ENCODE assay signal across 8 cellular contexts in the genomic region with DNA sequence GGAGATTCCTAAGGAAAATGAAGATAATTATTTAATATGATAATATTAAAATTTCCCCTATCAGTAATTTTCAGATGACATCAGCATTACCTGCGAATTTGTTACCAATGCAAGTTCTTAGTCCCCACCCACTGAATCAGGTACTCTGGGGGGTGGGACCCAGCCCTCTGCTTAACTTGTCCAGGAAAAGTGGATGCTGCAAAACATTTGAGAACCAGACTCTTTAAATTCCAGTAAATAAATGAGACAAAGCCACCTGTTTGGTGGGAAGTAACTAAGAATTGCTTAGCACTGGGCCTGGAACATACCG. TPM values are rescaled to one million over a fixed set of nuclear protein-coding genes. Genes with fewer than 3 reads are reported as not detected.
DNase-seq lines count a peak whose midpoint lies in the region; ATAC-seq and TF ChIP-seq lines count a peak whose summit lies in the region.

No MANE protein-coding gene starts in this region.

- intact Hi-C loops in sigmoid colon (cut with DNase I): loop anchor here (2.0 kb wide), 2 partner anchors 39 to 97 kb away; a partner anchor contains a TSS

- no peaks in the 10 kb centered on the region for H3K4me1 ChIP-seq in ES-I3 (ENCODE audit: insufficient read depth, low read length)
- H3K4me1 ChIP-seq in sigmoid colon: peaks cover 0 to 18% (median 12%) of the 10 kb centered on the region in 4 donors

- no peaks in the 10 kb centered on the region for H3K27me3 ChIP-seq in sigmoid colon

- peak overlapping the region; percentile 92 for H3K4me3 ChIP-seq in SK-N-MC
- peak overlapping the region; percentile 80 for H3K4me3 ChIP-seq in fibroblast of mammary gland (ENCODE audit: control insufficient read depth, low read depth, low read length)
- H3K4me3 ChIP-seq in sigmoid colon: peak overlapping the region; percentile 70 to 87 (median 81)

- 75 to 84% methylated on average over 2 of the region's 2 CpGs for WGBS in sigmoid colon, 2 donors

- H3K27ac ChIP-seq in SK-N-MC (no peak overlapping the region), sigmoid colon (peak overlapping the region in 2 of 4 donors; percentile 85 to 90)

- no peaks in the 10 kb centered on the region for H3K9me3 ChIP-seq in ES-I3 (ENCODE audit: control insufficient read depth, insufficient read depth, low read length)
- no peaks in the 10 kb centered on the region for H3K9me3 ChIP-seq in SK-N-MC (ENCODE audit: low read depth, low read length)
- no peaks in the 10 kb centered on the region for H3K9me3 ChIP-seq in sigmoid colon

- TF ChIP-seq CTCF in fibroblast of mammary gland (conservative IDR thresholded peaks at IDR 0.05; ENCODE audit: control insufficient read depth, insufficient read depth, low read depth, low read length): no peak
- no peak for TF ChIP-seq CTCF in sigmoid colon (IDR thresholded peaks at IDR 0.05)
- TF ChIP-seq CTCF in GM20000 (IDR thresholded peaks at IDR 0.05; ENCODE audit: extremely low read depth, missing control alignments): no peak

- H3K36me3 ChIP-seq in ES-I3 (ENCODE audit: insufficient read depth, low read length) (no peaks in the 10 kb centered on the region), SK-N-MC (ENCODE audit: insufficient read depth, low read length) (peaks cover 4% of the 10 kb centered on the region; the same call in 1 of the 2 replicates), sigmoid colon (peaks cover 0 to 17% (median 11%) of the 10 kb centered on the region in 4 donors)

- DNase-seq in SK-N-MC (ENCODE audit: low read depth, low spot score): no peak
- no peak for DNase-seq in fibroblast of mammary gland (ENCODE audit: low read depth)
- no peak for DNase-seq in sigmoid colon
- no peak for DNase-seq in NCI-H2081 treated with DMSO at 0.1 percent for 48 hours (lab: John Stamatoyannopoulos, UW)
- DNase-seq in GM20000 (ENCODE audit: low spot score): no peak

- TF ChIP-seq POLR2A in sigmoid colon (IDR thresholded peaks at IDR 0.05): no peak

- ATAC-seq in GM19455 (IDR thresholded peaks at IDR 0.05; ENCODE audit: unreplicated experiment) (no peak), HG03280 (IDR thresholded peaks at IDR 0.05; ENCODE audit: unreplicated experiment) (no peak)

- no peak for TF ChIP-seq EP300 in sigmoid colon (IDR thresholded peaks at IDR 0.05)

- H3K9ac ChIP-seq in ES-I3 (ENCODE audit: low read depth, low read length) (peak overlapping the region; percentile 87; the same call in 1 of the 2 replicates), SK-N-MC (ENCODE audit: insufficient read length) (no peak overlapping the region)

RNA-seq across cellular contexts. Expression of a gene that starts 0.5 kb away (rescaled TPM):
- 10 to 100 TPM in 1 of 4 donors, 1 to 10 TPM in 3; 7.1 to 11.9 (median 7.3) TPM for total RNA-seq in sigmoid colon
- 1 to 10 TPM in 2 of 3 donors, under 1 TPM in 1; 0.46 to 5.4 (median 4.2) TPM for polyA plus RNA-seq in sigmoid colon

RNA-seq across cellular contexts. Expression of a gene that starts 39.5 kb away (rescaled TPM):
- 10 to 100 TPM; 26.6 to 52.3 (median 42.4) TPM for total RNA-seq in sigmoid colon
- 1 to 10 TPM; 4.4 to 8.3 (median 5.4) TPM for polyA plus RNA-seq in sigmoid colon
